Comparison of ENCODE assay signal across 14 cellular contexts in the genomic region with DNA sequence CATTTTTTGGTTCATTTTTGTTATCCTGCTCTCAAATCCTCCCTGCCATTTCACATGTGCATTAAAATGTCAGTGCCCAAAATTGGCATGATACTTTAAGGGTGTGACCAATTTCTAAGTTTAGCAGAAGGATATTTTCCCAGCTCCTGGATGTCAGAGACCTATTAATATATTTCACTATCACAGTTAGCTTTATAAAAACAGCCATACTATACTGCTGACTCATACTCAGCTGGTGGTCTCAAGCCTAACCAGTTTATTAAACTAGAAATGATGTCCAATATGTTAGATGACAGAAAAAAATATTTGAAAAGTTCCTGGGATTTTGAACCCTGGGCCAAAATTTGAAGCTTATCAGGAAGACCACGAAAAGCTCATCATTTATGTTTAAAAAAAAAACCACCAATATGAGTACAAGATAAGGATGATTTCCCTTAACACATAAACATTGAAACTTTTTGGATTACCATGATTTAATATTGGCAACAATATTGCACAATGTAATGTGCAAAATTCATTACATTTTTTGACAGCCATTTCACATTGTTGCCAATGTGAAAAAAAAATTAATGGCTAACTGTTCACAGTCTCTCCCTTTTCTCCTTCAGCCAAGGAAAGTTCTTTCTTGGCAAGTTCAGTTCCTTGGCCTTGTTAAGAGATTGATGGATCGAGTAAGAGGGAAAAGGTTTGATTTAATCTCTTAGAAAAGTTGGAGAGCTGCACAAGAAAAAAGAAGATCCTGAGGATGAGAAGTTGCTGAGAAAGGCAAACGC.
DNase-seq lines count a peak whose midpoint lies in the region; ATAC-seq and TF ChIP-seq lines count a peak whose summit lies in the region.
"Had no signal": no experiment of that assay in that cellular context is flagged by ENCODE, and none has a peak within 500 bp of the region (broad histone marks: within the 10 kb centered on the region; RNA-seq: fewer than 3 reads in every experiment).

No MANE protein-coding gene starts in this region.

- peaks cover 2% of the 10 kb centered on the region for H3K4me1 Mint-ChIP-seq in activated CD8-positive, alpha-beta T cell treated with anti-CD3 and anti-CD28 coated beads for 36 hours (ENCODE audit: low read depth)
- peaks cover 8% of the 10 kb centered on the region for H3K4me1 Mint-ChIP-seq in activated CD4-positive, alpha-beta memory T cell treated with anti-CD3 and anti-CD28 coated beads for 36 hours (ENCODE audit: low read depth)

- no peak overlapping the region for H3K27ac Mint-ChIP-seq in activated CD8-positive, alpha-beta T cell treated with anti-CD3 and anti-CD28 coated beads for 36 hours
- no peak overlapping the region for H3K27ac Mint-ChIP-seq in activated CD4-positive, alpha-beta memory T cell treated with anti-CD3 and anti-CD28 coated beads for 36 hours

- H3K9me3 ChIP-seq in right cardiac atrium (ENCODE audit: control insufficient read depth, low read length) (no peaks in the 10 kb centered on the region), uterus (peaks cover 0 to 9% of the 10 kb centered on the region in 2 donors)

- DNase-seq in LHCN-M2 (ENCODE audit: low read depth) (peak; percentile 56), brain pericyte (ENCODE audit: low read depth, low spot score) (peak; percentile 21), right cardiac atrium (no peak), uterus (no peak)
- DNase-seq in activated CD8-positive, alpha-beta T cell treated with anti-CD3 and anti-CD28 coated beads for 36 hours = no peak
- no peak for DNase-seq in activated CD4-positive, alpha-beta memory T cell treated with anti-CD3 and anti-CD28 coated beads for 36 hours
- DNase-seq: activated CD4-positive, alpha-beta T cell treated with anti-CD3 and anti-CD28 coated beads for 1 hour; activated CD8-positive, alpha-beta memory T cell treated with anti-CD3 and anti-CD28 coated beads, Interleukin-2, amount 50 U/mL, for 48 hours; activated naive CD4-positive, alpha-beta T cell; NCI-H2081 treated with DMSO at 0.1 percent for 48 hours; T1000 had no signal

- intact Hi-C loops in right cardiac atrium (cut with DNase I) = no loop called here
- intact Hi-C loops in uterus (cut with DNase I; ENCODE audit: low total_unique reads) = no loop called here
- intact Hi-C loops in activated CD8-positive, alpha-beta T cell treated with anti-CD3 and anti-CD28 coated beads for 36 hours (cut with micrococcal nuclease) = no loop called here
- intact Hi-C loops in activated CD4-positive, alpha-beta memory T cell treated with anti-CD3 and anti-CD28 coated beads for 36 hours (cut with micrococcal nuclease) = no loop called here

- peaks cover 13% of the 10 kb centered on the region for H3K9me3 Mint-ChIP-seq in activated CD8-positive, alpha-beta T cell treated with anti-CD3 and anti-CD28 coated beads for 36 hours
- H3K9me3 Mint-ChIP-seq in activated CD4-positive, alpha-beta memory T cell treated with anti-CD3 and anti-CD28 coated beads for 36 hours = peaks cover 26% of the 10 kb centered on the region

- CTCF ChIA-PET in activated CD8-positive, alpha-beta T cell treated with anti-CD3 and anti-CD28 coated beads for 36 hours (lab: Charles Lee) = no interaction called here
- CTCF ChIA-PET in activated CD4-positive, alpha-beta memory T cell treated with anti-CD3 and anti-CD28 coated beads for 36 hours (lab: Charles Lee) = interaction anchor here (1.0 kb wide), 1 partner anchor 57 kb away, joined by 3 read pairs; no protein-coding TSS in a partner anchor

- H3K27ac ChIP-seq in right cardiac atrium (ENCODE audit: low read length) (no peak overlapping the region), uterus (peak overlapping the region; percentile 50 to 54)
- H3K27ac ChIP-seq: parathyroid adenoma had no signal

- H3K4me3 Mint-ChIP-seq in activated CD8-positive, alpha-beta T cell treated with anti-CD3 and anti-CD28 coated beads for 36 hours = no peak overlapping the region
- H3K4me3 Mint-ChIP-seq in activated CD4-positive, alpha-beta memory T cell treated with anti-CD3 and anti-CD28 coated beads for 36 hours = no peak overlapping the region
- H3K4me3 Mint-ChIP-seq: brain had no signal

- POLR2A ChIA-PET in activated CD8-positive, alpha-beta T cell treated with anti-CD3 and anti-CD28 coated beads for 36 hours (lab: Charles Lee) = no interaction called here
- POLR2A ChIA-PET in activated CD4-positive, alpha-beta memory T cell treated with anti-CD3 and anti-CD28 coated beads for 36 hours (lab: Charles Lee) = no interaction called here

- H3K27me3 Mint-ChIP-seq in activated CD8-positive, alpha-beta T cell treated with anti-CD3 and anti-CD28 coated beads for 36 hours = no peaks in the 10 kb centered on the region
- H3K27me3 Mint-ChIP-seq in activated CD4-positive, alpha-beta memory T cell treated with anti-CD3 and anti-CD28 coated beads for 36 hours = no peaks in the 10 kb centered on the region

- peak; percentile 63 to 71 for ATAC-seq in right cardiac atrium
- ATAC-seq in GM18511 (IDR thresholded peaks at IDR 0.05; ENCODE audit: unreplicated experiment) = no peak
- ATAC-seq in activated CD8-positive, alpha-beta T cell treated with anti-CD3 and anti-CD28 coated beads for 36 hours = no peak

- WGBS in right cardiac atrium = 41% methylated on average over 3 of the region's 3 CpGs

- peaks cover 1% of the 10 kb centered on the region for H3K36me3 Mint-ChIP-seq in activated CD8-positive, alpha-beta T cell treated with anti-CD3 and anti-CD28 coated beads for 36 hours (ENCODE audit: low read depth)
- H3K36me3 Mint-ChIP-seq in activated CD4-positive, alpha-beta memory T cell treated with anti-CD3 and anti-CD28 coated beads for 36 hours = peaks cover 2% of the 10 kb centered on the region
- H3K36me3 Mint-ChIP-seq: brain had no signal

- H3K27me3 ChIP-seq in right cardiac atrium (ENCODE audit: control insufficient read depth, insufficient read depth) = no peaks in the 10 kb centered on the region
- no peaks in the 10 kb centered on the region for H3K27me3 ChIP-seq in uterus

- no peak for TF ChIP-seq CTCF in uterus (IDR thresholded peaks at IDR 0.05)
- TF ChIP-seq CTCF in activated CD8-positive, alpha-beta T cell treated with anti-CD3 and anti-CD28 coated beads for 36 hours (IDR thresholded peaks at IDR 0.05) = no peak

- no peak overlapping the region for H3K4me3 ChIP-seq in right cardiac atrium (ENCODE audit: low read length)
- no peak overlapping the region for H3K4me3 ChIP-seq in uterus

- no peaks in the 10 kb centered on the region for H3K4me1 ChIP-seq in right cardiac atrium (ENCODE audit: control insufficient read depth, insufficient read depth, low read length)
- peaks cover 0 to 6% of the 10 kb centered on the region in 2 donors for H3K4me1 ChIP-seq in uterus
- H3K4me1 ChIP-seq: parathyroid adenoma had no signal

- TF ChIP-seq POLR2A in uterus (IDR thresholded peaks at IDR 0.05) = no peak

- no peaks in the 10 kb centered on the region for H3K36me3 ChIP-seq in uterus

Comparison
In these comparisons a context has a peak if more than half of its experiments do, and no peak if none do; other contexts are left out.
1. DNase-seq: peak in LHCN-M2 (single experiment) and brain pericyte (single experiment); none in right cardiac atrium (0 of 3), uterus (0 of 2), activated CD8-positive, alpha-beta T cell treated with anti-CD3 and anti-CD28 coated beads for 36 hours (single experiment) and activated CD4-positive, alpha-beta memory T cell treated with anti-CD3 and anti-CD28 coated beads for 36 hours (single experiment).
2. ATAC-seq: peak in right cardiac atrium (2 of 2); none in GM18511 (single experiment) and activated CD8-positive, alpha-beta T cell treated with anti-CD3 and anti-CD28 coated beads for 36 hours (single experiment).